In genomic region chr11:46695345-46696211, GRCh38 we compare ENCODE assay signal across 1 cellular context.
TF ChIP-seq lines count a peak whose summit lies in the region.

No MANE protein-coding gene starts in this region.

TF ChIP-seq in HepG2, 621 proteins besides CTCF, POLR2A, EP300 and RAD21 (continued from another document):
- TF ChIP-seq ZNF281 (CRISPR knock-in tag; IDR thresholded peaks at IDR 0.05; ENCODE audit: borderline replicate concordance) = no peak
- TF ChIP-seq RBM22 (optimal IDR thresholded peaks at IDR 0.05; ENCODE audit: low read length) = no peak
- no peak for TF ChIP-seq THAP8 (CRISPR knock-in tag; IDR thresholded peaks at IDR 0.05; ENCODE audit: borderline replicate concordance)
- TF ChIP-seq POGK (CRISPR knock-in tag; conservative IDR thresholded peaks at IDR 0.05) = no peak
- no peak for TF ChIP-seq GFI1 (CRISPR knock-in tag; IDR thresholded peaks at IDR 0.05; ENCODE audit: borderline replicate concordance)
- TF ChIP-seq MAFG (CRISPR knock-in tag; IDR thresholded peaks at IDR 0.05) = no peak
- TF ChIP-seq ZBTB10 (CRISPR knock-in tag; IDR thresholded peaks at IDR 0.05; ENCODE audit: borderline replicate concordance) = no peak
- peak; percentile 68; the same call in 1 of the 2 replicates for TF ChIP-seq ZNF788 (CRISPR knock-in tag; IDR thresholded peaks at IDR 0.05; ENCODE audit: borderline replicate concordance)
- TF ChIP-seq ZFAT (CRISPR knock-in tag; conservative IDR thresholded peaks at IDR 0.05) = no peak
- no peak for TF ChIP-seq MTF2 (CRISPR knock-in tag; IDR thresholded peaks at IDR 0.05; ENCODE audit: borderline replicate concordance)
- no peak for TF ChIP-seq CENPT (CRISPR knock-in tag; IDR thresholded peaks at IDR 0.05; ENCODE audit: low read depth)
- TF ChIP-seq NR2F1 (CRISPR knock-in tag; IDR thresholded peaks at IDR 0.05) = no peak
- TF ChIP-seq PCBP2 (optimal IDR thresholded peaks at IDR 0.05; ENCODE audit: low read depth, low read length, poor library complexity, severe bottlenecking) = no peak
- TF ChIP-seq ZNF24 (IDR thresholded peaks at IDR 0.05) = no peak
- no peak for TF ChIP-seq KDM4B (CRISPR knock-in tag; IDR thresholded peaks at IDR 0.05)
- no peak for TF ChIP-seq NFE2 (CRISPR knock-in tag; IDR thresholded peaks at IDR 0.05)
- TF ChIP-seq ZNF543 (CRISPR knock-in tag; IDR thresholded peaks at IDR 0.05) = no peak
- no peak for TF ChIP-seq ZNF251 (CRISPR knock-in tag; IDR thresholded peaks at IDR 0.05)
- no peak for TF ChIP-seq CCAR2 (optimal IDR thresholded peaks at IDR 0.05; ENCODE audit: low read depth, low read length)
- no peak for TF ChIP-seq ZNF337 (CRISPR knock-in tag; IDR thresholded peaks at IDR 0.05; ENCODE audit: borderline replicate concordance, low read depth)
- TF ChIP-seq NR2F2 (IDR thresholded peaks at IDR 0.05; ENCODE audit: borderline replicate concordance, low read depth) = no peak
- no peak for TF ChIP-seq TERF1 (CRISPR knock-in tag; IDR thresholded peaks at IDR 0.05)
- TF ChIP-seq ZNF589 (CRISPR knock-in tag; conservative IDR thresholded peaks at IDR 0.05) = no peak
- peak; percentile 59; the same call in 1 of the 2 replicates for TF ChIP-seq ZBTB26 (CRISPR knock-in tag; IDR thresholded peaks at IDR 0.05; ENCODE audit: borderline replicate concordance)
- TF ChIP-seq ZNF318 (CRISPR knock-in tag; IDR thresholded peaks at IDR 0.05) = no peak
- TF ChIP-seq ZFX (CRISPR knock-in tag; IDR thresholded peaks at IDR 0.05; ENCODE audit: low read depth) = peak; percentile 79
- no peak for TF ChIP-seq CREBL2 (CRISPR knock-in tag; IDR thresholded peaks at IDR 0.05; ENCODE audit: borderline replicate concordance)
- TF ChIP-seq ZNF205 (CRISPR knock-in tag; IDR thresholded peaks at IDR 0.05) = 0 out of 2 replicates have a peak, but pooled peaks have one; percentile 39
- TF ChIP-seq ZNF570 (CRISPR knock-in tag; IDR thresholded peaks at IDR 0.05; ENCODE audit: borderline replicate concordance) = no peak
- peak; percentile 40; the same call in 1 of the 2 replicates for TF ChIP-seq LBX2 (CRISPR knock-in tag; IDR thresholded peaks at IDR 0.05; ENCODE audit: borderline replicate concordance)
- no peak for TF ChIP-seq ATAD3A (CRISPR knock-in tag; IDR thresholded peaks at IDR 0.05)
- no peak for TF ChIP-seq TCF7L2 (IDR thresholded peaks at IDR 0.05; ENCODE audit: low read depth, low read length)
- TF ChIP-seq GZF1 (CRISPR knock-in tag; IDR thresholded peaks at IDR 0.05) = no peak; the same call in 1 of the 2 replicates
- no peak for TF ChIP-seq ZNF556 (CRISPR knock-in tag; IDR thresholded peaks at IDR 0.05; ENCODE audit: borderline replicate concordance)
- no peak for TF ChIP-seq CENPBD1 (CRISPR knock-in tag; IDR thresholded peaks at IDR 0.05; ENCODE audit: borderline replicate concordance, low read depth)
- TF ChIP-seq AGO1 (IDR thresholded peaks at IDR 0.05; ENCODE audit: low read depth, low read length, poor library complexity, severe bottlenecking) = no peak
- TF ChIP-seq ZNF841 (CRISPR knock-in tag; IDR thresholded peaks at IDR 0.05; ENCODE audit: borderline replicate concordance) = no peak
- peak; percentile 38; the same call in 1 of the 2 replicates for TF ChIP-seq YEATS4 (CRISPR knock-in tag; IDR thresholded peaks at IDR 0.05; ENCODE audit: borderline replicate concordance)
- no peak for TF ChIP-seq HMGA1 (CRISPR knock-in tag; conservative IDR thresholded peaks at IDR 0.05)
- peak; percentile 97 for TF ChIP-seq NKX3-1 (CRISPR knock-in tag; IDR thresholded peaks at IDR 0.05)
- no peak for TF ChIP-seq TBL1XR1 (IDR thresholded peaks at IDR 0.05; ENCODE audit: borderline replicate concordance, low read length, partially characterized antibody)
- no peak for TF ChIP-seq FOXO1 (CRISPR knock-in tag; IDR thresholded peaks at IDR 0.05)
